In the genomic region with DNA sequence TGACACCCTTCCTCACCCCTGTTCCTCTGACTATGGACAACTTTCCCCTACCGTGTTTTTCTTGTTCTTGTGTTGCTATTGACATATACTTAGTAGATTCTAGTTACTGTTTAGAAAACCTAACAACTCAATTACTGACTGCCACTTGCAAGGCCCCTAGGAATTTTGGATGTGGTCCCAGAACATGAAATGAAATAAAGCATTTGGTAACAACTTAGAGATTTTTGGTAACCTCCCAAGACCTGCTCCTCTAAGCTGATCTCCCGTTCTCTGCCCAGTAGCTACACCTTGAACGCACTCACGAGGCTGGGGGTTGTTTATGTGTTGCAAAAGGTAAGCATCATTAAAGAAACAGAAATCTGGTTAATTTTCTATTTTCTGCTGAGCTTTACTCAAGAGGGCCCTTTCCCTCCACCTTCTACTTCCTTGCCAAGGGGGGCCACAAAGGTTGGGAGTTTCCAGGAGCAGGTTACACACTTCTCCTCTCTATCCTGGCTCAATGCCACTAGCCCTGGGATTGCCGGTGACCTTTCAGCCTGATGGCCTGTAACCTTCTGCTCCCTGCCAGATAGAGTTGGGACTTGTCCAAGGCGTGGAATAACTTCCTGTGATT, we compare ENCODE assay signal across 12 cellular contexts. TPM values are rescaled to one million over a fixed set of nuclear protein-coding genes. Genes with fewer than 3 reads are reported as not detected.
DNase-seq lines count a peak whose midpoint lies in the region; ATAC-seq and TF ChIP-seq lines count a peak whose summit lies in the region.
"Had no signal": no experiment of that assay in that cellular context is flagged by ENCODE, and none has a peak within 500 bp of the region (broad histone marks: within the 10 kb centered on the region; RNA-seq: fewer than 3 reads in every experiment).

No MANE protein-coding gene starts in this region.

- no peaks in the 10 kb centered on the region for H3K27me3 Mint-ChIP-seq in CD8-positive, alpha-beta T cell (ENCODE audit: low read depth)
- H3K27me3 Mint-ChIP-seq in activated CD8-positive, alpha-beta T cell treated with anti-CD3 and anti-CD28 coated beads for 36 hours = no peaks in the 10 kb centered on the region

- no peaks in the 10 kb centered on the region for H3K9me3 ChIP-seq in CD8-positive, alpha-beta T cell (ENCODE audit: low read length)
- H3K9me3 ChIP-seq in parathyroid adenoma (ENCODE audit: control insufficient read depth, low read length) (no peaks in the 10 kb centered on the region), vagina (no peaks in the 10 kb centered on the region)
- H3K9me3 ChIP-seq: colonic mucosa had no signal

- peaks cover 67% of the 10 kb centered on the region for H3K4me1 ChIP-seq in CD8-positive, alpha-beta T cell (ENCODE audit: insufficient read depth, low read length)
- H3K4me1 ChIP-seq in parathyroid adenoma (peaks cover 30% of the 10 kb centered on the region), vagina (peaks cover 44% of the 10 kb centered on the region)
- H3K4me1 ChIP-seq: colonic mucosa had no signal

- peak overlapping the region; percentile 26 for H3K4me2 ChIP-seq in parathyroid adenoma (ENCODE audit: low read length)

- POLR2A ChIA-PET in CD8-positive, alpha-beta T cell (lab: Charles Lee) = interaction anchor here (1.1 to 2.6 kb wide), 2 partner anchors 12 to 19 kb away, joined by 3 to 11 read pairs; no protein-coding TSS in a partner anchor
- POLR2A ChIA-PET in activated CD8-positive, alpha-beta T cell treated with anti-CD3 and anti-CD28 coated beads for 36 hours (lab: Charles Lee) = interaction anchor here (6.5 kb wide), 1 partner anchor 12 kb away, joined by 31 read pairs; no protein-coding TSS in a partner anchor

- no peak for DNase-seq in CD8-positive, alpha-beta T cell
- DNase-seq in activated CD8-positive, alpha-beta T cell treated with anti-CD3 and anti-CD28 coated beads for 36 hours = no peak
- DNase-seq in fibroblast of pulmonary artery (ENCODE audit: low read depth) = peak; percentile 88
- DNase-seq in vagina (ENCODE audit: extremely low spot score in 2 of 2) = no peak
- no peak for DNase-seq in stimulated activated CD4-positive, alpha-beta T cell treated with anti-CD3 and anti-CD28 coated beads, Interleukin-4, amount 100 ng/mL, for 24 hours
- no peak for DNase-seq in activated naive CD4-positive, alpha-beta T cell (lab: John Stamatoyannopoulos, UW)
- no peak for DNase-seq in NCI-H146 treated with DMSO at 0.1 percent for 48 hours (lab: John Stamatoyannopoulos, UW; ENCODE audit: unreplicated experiment)
- DNase-seq: colonic mucosa; NCI-H2171; stimulated activated naive CD4-positive, alpha-beta T cell had no signal

- intact Hi-C loops in CD8-positive, alpha-beta T cell (cut with DNase I, micrococcal nuclease) = no loop called here
- intact Hi-C loops in activated CD8-positive, alpha-beta T cell treated with anti-CD3 and anti-CD28 coated beads for 36 hours (cut with micrococcal nuclease) = no loop called here
- intact Hi-C loops in vagina (cut with DNase I) = no loop called here

- no peak for TF ChIP-seq POLR2A in vagina (IDR thresholded peaks at IDR 0.05)

- CTCF ChIA-PET in CD8-positive, alpha-beta T cell (lab: Charles Lee) = interaction anchor here (1.3 to 10.4 kb wide), 3 partner anchors 11 to 18 kb away, joined by 3 to 110 read pairs (median 23); a partner anchor contains a TSS
- CTCF ChIA-PET in activated CD8-positive, alpha-beta T cell treated with anti-CD3 and anti-CD28 coated beads for 36 hours (lab: Charles Lee) = interaction anchor here (4.1 to 6.0 kb wide), 2 partner anchors 12 to 19 kb away, joined by 35 to 38 read pairs; a partner anchor contains a TSS

- no peaks in the 10 kb centered on the region for H3K36me3 Mint-ChIP-seq in CD8-positive, alpha-beta T cell
- H3K36me3 Mint-ChIP-seq in activated CD8-positive, alpha-beta T cell treated with anti-CD3 and anti-CD28 coated beads for 36 hours (ENCODE audit: low read depth) = no peaks in the 10 kb centered on the region

- no peak overlapping the region for H3K4me3 Mint-ChIP-seq in CD8-positive, alpha-beta T cell
- H3K4me3 Mint-ChIP-seq in activated CD8-positive, alpha-beta T cell treated with anti-CD3 and anti-CD28 coated beads for 36 hours = no peak overlapping the region

- peak overlapping the region; percentile 1 for H3K27ac ChIP-seq in CD8-positive, alpha-beta T cell (ENCODE audit: low read depth, low read length)
- H3K27ac ChIP-seq in parathyroid adenoma (peak overlapping the region; percentile 86), vagina (no peak overlapping the region)
- H3K27ac ChIP-seq: colonic mucosa, VCaP had no signal

- no peaks in the 10 kb centered on the region for H3K27me3 ChIP-seq in CD8-positive, alpha-beta T cell (ENCODE audit: insufficient read depth, low read length)
- H3K27me3 ChIP-seq in parathyroid adenoma (ENCODE audit: control insufficient read depth, insufficient read depth, low read length) = no peaks in the 10 kb centered on the region
- H3K27me3 ChIP-seq in vagina = no peaks in the 10 kb centered on the region
- H3K27me3 ChIP-seq: colonic mucosa had no signal

- no peak overlapping the region for H3K9ac ChIP-seq in parathyroid adenoma

- H3K27ac Mint-ChIP-seq in CD8-positive, alpha-beta T cell = peak overlapping the region; percentile 90
- peak overlapping the region; percentile 54 for H3K27ac Mint-ChIP-seq in activated CD8-positive, alpha-beta T cell treated with anti-CD3 and anti-CD28 coated beads for 36 hours

- H3K4me1 Mint-ChIP-seq in CD8-positive, alpha-beta T cell (ENCODE audit: low read depth) = peaks cover 99% of the 10 kb centered on the region
- peaks cover 98% of the 10 kb centered on the region for H3K4me1 Mint-ChIP-seq in activated CD8-positive, alpha-beta T cell treated with anti-CD3 and anti-CD28 coated beads for 36 hours (ENCODE audit: low read depth)

- no peaks in the 10 kb centered on the region for H3K9me3 Mint-ChIP-seq in CD8-positive, alpha-beta T cell
- no peaks in the 10 kb centered on the region for H3K9me3 Mint-ChIP-seq in activated CD8-positive, alpha-beta T cell treated with anti-CD3 and anti-CD28 coated beads for 36 hours

- H3K36me3 ChIP-seq in CD8-positive, alpha-beta T cell (ENCODE audit: insufficient read depth, low read length) = no peaks in the 10 kb centered on the region
- H3K36me3 ChIP-seq in parathyroid adenoma (ENCODE audit: control insufficient read depth, insufficient read depth, low read length) = no peaks in the 10 kb centered on the region
- no peaks in the 10 kb centered on the region for H3K36me3 ChIP-seq in vagina
- H3K36me3 ChIP-seq: colonic mucosa had no signal

- no peaks in the 10 kb centered on the region for H3K79me2 ChIP-seq in parathyroid adenoma

- peak overlapping the region; percentile 46 for H2AFZ ChIP-seq in parathyroid adenoma

- no peak overlapping the region for H3K4me3 ChIP-seq in CD8-positive, alpha-beta T cell (ENCODE audit: low read depth, low read length)
- H3K4me3 ChIP-seq in fibroblast of pulmonary artery (replicated peaks; ENCODE audit: low read depth, low read length) = no peak overlapping the region
- H3K4me3 ChIP-seq in parathyroid adenoma (ENCODE audit: low read depth, low read length) = no peak overlapping the region
- no peak overlapping the region for H3K4me3 ChIP-seq in vagina
- H3K4me3 ChIP-seq: colonic mucosa had no signal

- no peak for TF ChIP-seq CTCF in CD8-positive, alpha-beta T cell (IDR thresholded peaks at IDR 0.05)
- TF ChIP-seq CTCF in activated CD8-positive, alpha-beta T cell treated with anti-CD3 and anti-CD28 coated beads for 36 hours (IDR thresholded peaks at IDR 0.05) = no peak
- TF ChIP-seq CTCF in fibroblast of pulmonary artery (IDR thresholded peaks at IDR 0.05; ENCODE audit: low read length, missing control alignments) (no peak), parathyroid adenoma (IDR thresholded peaks at IDR 0.05) (no peak), vagina (IDR thresholded peaks at IDR 0.05) (no peak)

- ATAC-seq in CD8-positive, alpha-beta T cell = no peak
- no peak for ATAC-seq in activated CD8-positive, alpha-beta T cell treated with anti-CD3 and anti-CD28 coated beads for 36 hours

RNA-seq across cellular contexts. Expression of a gene that starts 20.5 kb away (rescaled TPM):
- 1 to 10 TPM; 5.0 to 5.6 TPM for total RNA-seq in CD8-positive, alpha-beta T cell
- total RNA-seq in activated CD8-positive, alpha-beta T cell treated with anti-CD3 and anti-CD28 coated beads for 36 hours = 1 to 10 TPM; 3.9 to 5.0 TPM
- total RNA-seq in vagina = 7.6 TPM

RNA-seq across cellular contexts. Expression of a gene that starts 32.3 kb away (rescaled TPM):
- total RNA-seq in CD8-positive, alpha-beta T cell = 10 to 100 TPM; 68.0 to 72.8 TPM
- 100 to 1,000 TPM; 132 to 138 TPM for total RNA-seq in activated CD8-positive, alpha-beta T cell treated with anti-CD3 and anti-CD28 coated beads for 36 hours
- total RNA-seq in vagina = 22.8 TPM
